16 cellular contexts compared by ENCODE assay signal in genomic region chr5:96197359-96197758, GRCh38.
"Had no signal": no experiment of that assay in that cellular context is flagged by ENCODE, and none has a peak within 500 bp of the region (broad histone marks: within the 10 kb centered on the region; RNA-seq: fewer than 3 reads in every experiment).

No MANE protein-coding gene starts in this region.

- H3K9me3 ChIP-seq: gastrocnemius medialis, heart right ventricle had no signal

- H3K4me1 ChIP-seq: gastrocnemius medialis, parathyroid adenoma had no signal

- H3K27ac ChIP-seq: gastrocnemius medialis, parathyroid adenoma had no signal

- DNase-seq: activated naive CD4-positive, alpha-beta T cell treated with Interleukin-2 at 50 U/mL for 16 hours; aorta; dorsolateral prefrontal cortex; endodermal cell; gastrocnemius medialis; heart right ventricle; naive B cell; stimulated activated CD4-positive, alpha-beta T cell treated with anti-CD3 and anti-CD28 coated beads, Interleukin-4, amount 100 ng/mL, for 24 hours; stimulated activated naive CD4-positive, alpha-beta T cell; substantia nigra; trophoblast cell had no signal

- ATAC-seq: activated CD4-positive, CD25-positive, alpha-beta regulatory T cell treated with anti-CD3 and anti-CD28 coated beads, Interleukin-2, amount 50 U/mL, for 24 hours; gastrocnemius medialis; heart right ventricle had no signal

- H3K4me3 ChIP-seq: dorsolateral prefrontal cortex, gastrocnemius medialis, heart right ventricle, lung, skin epidermis had no signal

- H3K4me1 Mint-ChIP-seq: naive B cell had no signal

- H3K36me3 ChIP-seq: gastrocnemius medialis, heart right ventricle had no signal

- H3K9me3 Mint-ChIP-seq: activated T-helper 1 cell treated with anti-CD3 and anti-CD28 coated beads, Interleukin-12 subunit alpha, Interleukin-12 subunit beta, Interleukin-2, Interleukin-4 antibody, amounts not matched to agents 30 ng/mL and 10 ng/mL and 1 ng/mL, durations not matched to agents 14 hours and 24 hours and 36 hours; endodermal cell had no signal

- H3K27ac Mint-ChIP-seq: activated T-helper 1 cell treated with anti-CD3 and anti-CD28 coated beads, Interleukin-12 subunit alpha, Interleukin-12 subunit beta, Interleukin-2, Interleukin-4 antibody, amounts not matched to agents 30 ng/mL and 10 ng/mL and 1 ng/mL, durations not matched to agents 14 hours and 24 hours and 36 hours; endodermal cell; naive B cell had no signal

- H3K27me3 ChIP-seq: dorsolateral prefrontal cortex, gastrocnemius medialis, heart right ventricle had no signal

- H3K4me3 Mint-ChIP-seq: activated T-helper 1 cell treated with anti-CD3 and anti-CD28 coated beads, Interleukin-12 subunit alpha, Interleukin-12 subunit beta, Interleukin-2, Interleukin-4 antibody, amounts not matched to agents 30 ng/mL and 10 ng/mL and 1 ng/mL, durations not matched to agents 14 hours and 24 hours and 36 hours; endodermal cell; naive B cell had no signal
